1 cellular context compared by ENCODE assay signal in the genomic region with DNA sequence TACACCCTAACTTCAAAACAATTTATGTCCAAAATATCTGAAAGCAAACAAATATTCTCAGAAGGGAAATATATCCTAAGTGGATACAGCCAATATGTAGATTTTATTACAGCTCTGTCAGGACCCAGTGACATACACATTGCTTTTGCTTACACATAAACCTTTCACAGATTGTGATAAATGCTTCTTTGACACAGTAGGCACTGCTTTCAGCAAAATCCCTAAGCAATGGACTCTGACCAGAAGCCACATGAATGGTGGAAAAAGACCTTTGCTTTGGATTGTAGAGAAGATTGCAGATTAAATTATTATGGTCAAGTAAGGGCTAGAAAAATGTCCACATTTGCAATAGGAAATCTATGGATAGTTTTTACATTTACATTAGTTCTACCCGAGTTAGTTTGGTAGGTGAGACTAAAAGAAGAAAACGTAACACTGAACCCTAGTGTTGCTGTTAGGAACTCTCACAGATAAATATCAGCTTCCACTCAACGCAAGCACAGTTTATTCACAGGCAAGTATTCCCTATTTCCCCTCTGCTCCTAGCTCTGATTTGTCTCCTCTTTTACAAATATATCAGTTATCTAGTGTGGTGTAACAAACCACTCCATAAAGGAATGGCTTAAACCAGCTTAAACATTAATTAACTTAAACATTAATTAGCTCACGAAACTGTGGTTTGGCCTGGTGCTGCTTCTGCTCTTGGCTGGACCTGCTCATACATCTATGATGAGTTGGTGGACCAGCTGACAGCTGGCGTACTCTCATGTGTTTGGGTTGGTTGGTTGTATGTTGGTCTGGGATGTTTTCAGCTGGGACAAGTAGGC.
TF ChIP-seq lines count a peak whose summit lies in the region.

No MANE protein-coding gene starts in this region.

TF ChIP-seq in K562, 482 proteins besides CTCF, POLR2A, EP300 and RAD21 (continued from another document):
- TF ChIP-seq, protein P1, sequence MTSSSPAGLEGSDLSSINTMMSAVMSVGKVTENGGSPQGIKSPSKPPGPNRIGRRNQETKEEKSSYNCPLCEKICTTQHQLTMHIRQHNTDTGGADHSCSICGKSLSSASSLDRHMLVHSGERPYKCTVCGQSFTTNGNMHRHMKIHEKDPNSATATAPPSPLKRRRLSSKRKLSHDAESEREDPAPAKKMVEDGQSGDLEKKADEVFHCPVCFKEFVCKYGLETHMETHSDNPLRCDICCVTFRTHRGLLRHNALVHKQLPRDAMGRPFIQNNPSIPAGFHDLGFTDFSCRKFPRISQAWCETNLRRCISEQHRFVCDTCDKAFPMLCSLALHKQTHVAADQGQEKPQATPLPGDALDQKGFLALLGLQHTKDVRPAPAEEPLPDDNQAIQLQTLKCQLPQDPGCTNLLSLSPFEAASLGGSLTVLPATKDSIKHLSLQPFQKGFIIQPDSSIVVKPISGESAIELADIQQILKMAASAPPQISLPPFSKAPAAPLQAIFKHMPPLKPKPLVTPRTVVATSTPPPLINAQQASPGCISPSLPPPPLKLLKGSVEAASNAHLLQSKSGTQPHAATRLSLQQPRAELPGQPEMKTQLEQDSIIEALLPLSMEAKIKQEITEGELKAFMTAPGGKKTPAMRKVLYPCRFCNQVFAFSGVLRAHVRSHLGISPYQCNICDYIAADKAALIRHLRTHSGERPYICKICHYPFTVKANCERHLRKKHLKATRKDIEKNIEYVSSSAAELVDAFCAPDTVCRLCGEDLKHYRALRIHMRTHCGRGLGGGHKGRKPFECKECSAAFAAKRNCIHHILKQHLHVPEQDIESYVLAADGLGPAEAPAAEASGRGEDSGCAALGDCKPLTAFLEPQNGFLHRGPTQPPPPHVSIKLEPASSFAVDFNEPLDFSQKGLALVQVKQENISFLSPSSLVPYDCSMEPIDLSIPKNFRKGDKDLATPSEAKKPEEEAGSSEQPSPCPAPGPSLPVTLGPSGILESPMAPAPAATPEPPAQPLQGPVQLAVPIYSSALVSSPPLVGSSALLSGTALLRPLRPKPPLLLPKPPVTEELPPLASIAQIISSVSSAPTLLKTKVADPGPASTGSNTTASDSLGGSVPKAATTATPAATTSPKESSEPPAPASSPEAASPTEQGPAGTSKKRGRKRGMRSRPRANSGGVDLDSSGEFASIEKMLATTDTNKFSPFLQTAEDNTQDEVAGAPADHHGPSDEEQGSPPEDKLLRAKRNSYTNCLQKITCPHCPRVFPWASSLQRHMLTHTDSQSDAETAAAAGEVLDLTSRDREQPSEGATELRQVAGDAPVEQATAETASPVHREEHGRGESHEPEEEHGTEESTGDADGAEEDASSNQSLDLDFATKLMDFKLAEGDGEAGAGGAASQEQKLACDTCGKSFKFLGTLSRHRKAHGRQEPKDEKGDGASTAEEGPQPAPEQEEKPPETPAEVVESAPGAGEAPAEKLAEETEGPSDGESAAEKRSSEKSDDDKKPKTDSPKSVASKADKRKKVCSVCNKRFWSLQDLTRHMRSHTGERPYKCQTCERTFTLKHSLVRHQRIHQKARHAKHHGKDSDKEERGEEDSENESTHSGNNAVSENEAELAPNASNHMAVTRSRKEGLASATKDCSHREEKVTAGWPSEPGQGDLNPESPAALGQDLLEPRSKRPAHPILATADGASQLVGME (CRISPR knock-in tag; IDR thresholded peaks at IDR 0.05): no peak
- TF ChIP-seq LCOR (CRISPR knock-in tag; IDR thresholded peaks at IDR 0.05) (no peak), ZNF354B (CRISPR knock-in tag; IDR thresholded peaks at IDR 0.05) (no peak), ZNF583 (CRISPR knock-in tag; IDR thresholded peaks at IDR 0.05) (no peak), SIX5 (IDR thresholded peaks at IDR 0.05; ENCODE audit: borderline replicate concordance in 1 of 2, insufficient read depth in 1 of 2, low read depth in 1 of 2, low read length in 2 of 2) (no peak)
- TF ChIP-seq, protein P2, sequence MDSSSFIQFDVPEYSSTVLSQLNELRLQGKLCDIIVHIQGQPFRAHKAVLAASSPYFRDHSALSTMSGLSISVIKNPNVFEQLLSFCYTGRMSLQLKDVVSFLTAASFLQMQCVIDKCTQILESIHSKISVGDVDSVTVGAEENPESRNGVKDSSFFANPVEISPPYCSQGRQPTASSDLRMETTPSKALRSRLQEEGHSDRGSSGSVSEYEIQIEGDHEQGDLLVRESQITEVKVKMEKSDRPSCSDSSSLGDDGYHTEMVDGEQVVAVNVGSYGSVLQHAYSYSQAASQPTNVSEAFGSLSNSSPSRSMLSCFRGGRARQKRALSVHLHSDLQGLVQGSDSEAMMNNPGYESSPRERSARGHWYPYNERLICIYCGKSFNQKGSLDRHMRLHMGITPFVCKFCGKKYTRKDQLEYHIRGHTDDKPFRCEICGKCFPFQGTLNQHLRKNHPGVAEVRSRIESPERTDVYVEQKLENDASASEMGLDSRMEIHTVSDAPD (CRISPR knock-in tag; IDR thresholded peaks at IDR 0.05): no peak
- TF ChIP-seq, protein P3, sequence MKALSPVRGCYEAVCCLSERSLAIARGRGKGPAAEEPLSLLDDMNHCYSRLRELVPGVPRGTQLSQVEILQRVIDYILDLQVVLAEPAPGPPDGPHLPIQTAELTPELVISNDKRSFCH (CRISPR knock-in tag; IDR thresholded peaks at IDR 0.05): no peak
- TF ChIP-seq, protein P3 (tag; IDR thresholded peaks at IDR 0.05): no peak
- TF ChIP-seq, protein P4, sequence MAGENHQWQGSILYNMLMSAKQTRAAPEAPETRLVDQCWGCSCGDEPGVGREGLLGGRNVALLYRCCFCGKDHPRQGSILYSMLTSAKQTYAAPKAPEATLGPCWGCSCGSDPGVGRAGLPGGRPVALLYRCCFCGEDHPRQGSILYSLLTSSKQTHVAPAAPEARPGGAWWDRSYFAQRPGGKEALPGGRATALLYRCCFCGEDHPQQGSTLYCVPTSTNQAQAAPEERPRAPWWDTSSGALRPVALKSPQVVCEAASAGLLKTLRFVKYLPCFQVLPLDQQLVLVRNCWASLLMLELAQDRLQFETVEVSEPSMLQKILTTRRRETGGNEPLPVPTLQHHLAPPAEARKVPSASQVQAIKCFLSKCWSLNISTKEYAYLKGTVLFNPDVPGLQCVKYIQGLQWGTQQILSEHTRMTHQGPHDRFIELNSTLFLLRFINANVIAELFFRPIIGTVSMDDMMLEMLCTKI (IDR thresholded peaks at IDR 0.05; ENCODE audit: partially characterized antibody): no peak
- TF ChIP-seq, protein P5, sequence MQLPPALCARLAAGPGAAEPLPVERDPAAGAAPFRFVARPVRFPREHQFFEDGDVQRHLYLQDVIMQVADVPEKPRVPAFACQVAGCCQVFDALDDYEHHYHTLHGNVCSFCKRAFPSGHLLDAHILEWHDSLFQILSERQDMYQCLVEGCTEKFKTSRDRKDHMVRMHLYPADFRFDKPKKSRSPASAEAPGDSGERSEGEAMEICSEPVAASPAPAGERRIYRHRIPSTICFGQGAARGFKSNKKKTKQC (CRISPR knock-in tag; IDR thresholded peaks at IDR 0.05): no peak
